19 cellular contexts compared by ENCODE assay signal in genomic region chr1:114719424-114719787, GRCh38. TPM values are rescaled to one million over a fixed set of nuclear protein-coding genes. Genes with fewer than 3 reads are reported as not detected.
DNase-seq lines count a peak whose midpoint lies in the region; ATAC-seq and TF ChIP-seq lines count a peak whose summit lies in the region.
"Had no signal": no experiment of that assay in that cellular context is flagged by ENCODE, and none has a peak within 500 bp of the region (broad histone marks: within the 10 kb centered on the region; RNA-seq: fewer than 3 reads in every experiment).

No MANE protein-coding gene starts in this region.

- H3K9me2 ChIP-seq in hepatocyte (replicated peaks; ENCODE audit: insufficient read depth) = no peaks in the 10 kb centered on the region

- H3K4me2 ChIP-seq in hepatocyte = no peak overlapping the region

- 92% methylated on average over 3 of the region's 3 CpGs for WGBS in hepatocyte (ENCODE audit: low lambda C conversion rate, missing lambda C conversion rate)

- H3K79me2 ChIP-seq in ACC112 (ENCODE audit: control insufficient read depth, insufficient read depth, low read length, unreplicated experiment) (peaks cover 18% of the 10 kb centered on the region), hepatocyte (peaks cover 30% of the 10 kb centered on the region)

- ATAC-seq in HG02571 (IDR thresholded peaks at IDR 0.05; ENCODE audit: unreplicated experiment) (no peak), GM21825 (IDR thresholded peaks at IDR 0.05; ENCODE audit: unreplicated experiment) (no peak)

- H3K27ac Mint-ChIP-seq in activated T-helper 2 cell treated with anti-CD3 and anti-CD28 coated beads, Interferon-gamma antibody, Interleukin-2, Interleukin-4, amounts not matched to agents 10 μg/mL and 5 μg/mL and 100 μg/mL, durations not matched to agents 14 hours and 24 hours and 36 hours = peak overlapping the region; percentile 40
- H3K27ac Mint-ChIP-seq: T-helper 2 cell treated with Interferon-gamma antibody and Interleukin-4, amounts not matched to agents 5 μg/mL and 100 μg/mL, for 36 hours had no signal

- no peak for TF ChIP-seq CTCF in hepatocyte (IDR thresholded peaks at IDR 0.05; ENCODE audit: poor library complexity)

- no peak overlapping the region for H3K4me3 ChIP-seq in ACC112 (ENCODE audit: low read depth, low read length)
- no peak overlapping the region for H3K4me3 ChIP-seq in hepatocyte
- H3K4me3 ChIP-seq: prostate gland had no signal

- H3K27me3 Mint-ChIP-seq in activated T-helper 2 cell treated with anti-CD3 and anti-CD28 coated beads, Interferon-gamma antibody, Interleukin-2, Interleukin-4, amounts not matched to agents 10 μg/mL and 5 μg/mL and 100 μg/mL, durations not matched to agents 14 hours and 24 hours and 36 hours (ENCODE audit: low read depth) = no peaks in the 10 kb centered on the region

- H4K20me1 ChIP-seq in hepatocyte (ENCODE audit: insufficient read depth, poor library complexity, severe bottlenecking) = no peaks in the 10 kb centered on the region

- peaks cover 82% of the 10 kb centered on the region for H3K36me3 Mint-ChIP-seq in activated T-helper 2 cell treated with anti-CD3 and anti-CD28 coated beads, Interferon-gamma antibody, Interleukin-2, Interleukin-4, amounts not matched to agents 10 μg/mL and 5 μg/mL and 100 μg/mL, durations not matched to agents 14 hours and 24 hours and 36 hours (ENCODE audit: low read depth)

- no peak overlapping the region for H2AFZ ChIP-seq in ACC112 (ENCODE audit: low read length, unreplicated experiment)
- H2AFZ ChIP-seq in hepatocyte = no peak overlapping the region

- H3K4me1 ChIP-seq in ACC112 (ENCODE audit: control insufficient read depth, insufficient read depth, low read length, unreplicated experiment) (peaks cover 20% of the 10 kb centered on the region), hepatocyte (ENCODE audit: insufficient read depth) (peaks cover 20% of the 10 kb centered on the region)
- H3K4me1 ChIP-seq: prostate gland had no signal

- peaks cover 24% of the 10 kb centered on the region for H3K4me1 Mint-ChIP-seq in activated T-helper 2 cell treated with anti-CD3 and anti-CD28 coated beads, Interferon-gamma antibody, Interleukin-2, Interleukin-4, amounts not matched to agents 10 μg/mL and 5 μg/mL and 100 μg/mL, durations not matched to agents 14 hours and 24 hours and 36 hours (ENCODE audit: low read depth)

- H3K9me3 Mint-ChIP-seq in activated T-helper 2 cell treated with anti-CD3 and anti-CD28 coated beads, Interferon-gamma antibody, Interleukin-2, Interleukin-4, amounts not matched to agents 10 μg/mL and 5 μg/mL and 100 μg/mL, durations not matched to agents 14 hours and 24 hours and 36 hours = no peaks in the 10 kb centered on the region
- H3K9me3 Mint-ChIP-seq: T-helper 2 cell treated with Interferon-gamma antibody and Interleukin-4, amounts not matched to agents 5 μg/mL and 100 μg/mL, for 36 hours had no signal

- H3K36me3 ChIP-seq in ACC112 (ENCODE audit: insufficient read depth, low read length) = peaks cover 51% of the 10 kb centered on the region
- H3K36me3 ChIP-seq in hepatocyte (replicated peaks; ENCODE audit: insufficient read depth, low read depth) = no peaks in the 10 kb centered on the region

- DNase-seq in EL = peak; percentile 26
- no peak for DNase-seq in activated T-helper 2 cell treated with anti-CD3 and anti-CD28 coated beads, Interferon-gamma antibody, Interleukin-2, Interleukin-4, amounts not matched to agents 10 μg/mL and 5 μg/mL and 100 μg/mL, durations not matched to agents 14 hours and 24 hours and 36 hours (ENCODE audit: low spot score)
- no peak for DNase-seq in hepatocyte (ENCODE audit: low spot score)
- DNase-seq in DMS53 treated with DMSO at 0.1 percent for 48 hours (lab: John Stamatoyannopoulos, UW; ENCODE audit: unreplicated experiment) = no peak
- DNase-seq in GM19240 (ENCODE audit: insufficient read length, low spot score) = no peak
- DNase-seq: activated CD4-positive, alpha-beta T cell treated with anti-CD3 and anti-CD28 coated beads, Interleukin-2, amount 50 U/mL, for 1 hour; cortex of kidney; KG1; NCI-H510A; RPMI8226; stimulated activated naive CD4-positive, alpha-beta T cell treated with Interleukin-2 at 50 U/mL for 16 hours had no signal

- H3K9me3 ChIP-seq in hepatocyte (ENCODE audit: low read depth) = no peaks in the 10 kb centered on the region
- H3K9me3 ChIP-seq: prostate gland had no signal

- H3K4me3 Mint-ChIP-seq in activated T-helper 2 cell treated with anti-CD3 and anti-CD28 coated beads, Interferon-gamma antibody, Interleukin-2, Interleukin-4, amounts not matched to agents 10 μg/mL and 5 μg/mL and 100 μg/mL, durations not matched to agents 14 hours and 24 hours and 36 hours (ENCODE audit: low read depth) = no peak overlapping the region
- H3K4me3 Mint-ChIP-seq: T-helper 2 cell treated with Interferon-gamma antibody and Interleukin-4, amounts not matched to agents 5 μg/mL and 100 μg/mL, for 36 hours had no signal

- H3K27ac ChIP-seq in ACC112 (ENCODE audit: low read depth, low read length) (peak overlapping the region; percentile 67), hepatocyte (peak overlapping the region; percentile 42)
- H3K27ac ChIP-seq: prostate gland had no signal

- no peaks in the 10 kb centered on the region for H3K27me3 ChIP-seq in ACC112 (ENCODE audit: insufficient read depth, low read length)
- no peaks in the 10 kb centered on the region for H3K27me3 ChIP-seq in hepatocyte

- intact Hi-C loops in activated T-helper 2 cell treated with anti-CD3 and anti-CD28 coated beads, Interferon-gamma antibody, Interleukin-2, Interleukin-4, amounts not matched to agents 10 μg/mL and 5 μg/mL and 100 μg/mL, durations not matched to agents 14 hours and 24 hours and 36 hours (cut with micrococcal nuclease) = loop anchor here (10.0 kb wide), 1 partner anchor 375 kb away; no protein-coding TSS in a partner anchor

RNA-seq across cellular contexts. Expression of gene NRAS, which starts 2.8 kb away (rescaled TPM):
- 63.3 and 64.5 TPM in 2 replicates for total RNA-seq in activated T-helper 2 cell treated with anti-CD3 and anti-CD28 coated beads, Interferon-gamma antibody, Interleukin-2, Interleukin-4, amounts not matched to agents 10 μg/mL and 5 μg/mL and 100 μg/mL, durations not matched to agents 14 hours and 24 hours and 36 hours
- 79.4 and 81.6 TPM in 2 replicates for total RNA-seq in hepatocyte
- 23.6 and 25.7 TPM in 2 replicates for polyA plus RNA-seq in hepatocyte

RNA-seq across cellular contexts. Expression of gene AMPD1, which starts 24.1 kb away (rescaled TPM):
- not detected in 2 replicates for total RNA-seq in activated T-helper 2 cell treated with anti-CD3 and anti-CD28 coated beads, Interferon-gamma antibody, Interleukin-2, Interleukin-4, amounts not matched to agents 10 μg/mL and 5 μg/mL and 100 μg/mL, durations not matched to agents 14 hours and 24 hours and 36 hours
- not detected in 2 replicates for total RNA-seq in hepatocyte
- not detected in 2 replicates for polyA plus RNA-seq in hepatocyte
- total RNA-seq: H1, mononuclear cell had no signal
- polyA plus RNA-seq: BJ, H1 had no signal

RNA-seq across cellular contexts. Expression of gene CSDE1, which starts 38.4 kb away (rescaled TPM):
- 411 and 414 TPM in 2 replicates for total RNA-seq in activated T-helper 2 cell treated with anti-CD3 and anti-CD28 coated beads, Interferon-gamma antibody, Interleukin-2, Interleukin-4, amounts not matched to agents 10 μg/mL and 5 μg/mL and 100 μg/mL, durations not matched to agents 14 hours and 24 hours and 36 hours
- total RNA-seq in hepatocyte = 800 and 802 TPM in 2 replicates
- polyA plus RNA-seq in hepatocyte = 152 and 161 TPM in 2 replicates

RNA-seq across cellular contexts. Expression of gene DENND2C, which starts 49.6 kb away (rescaled TPM):
- 0.21 and 0.30 TPM in 2 replicates for total RNA-seq in activated T-helper 2 cell treated with anti-CD3 and anti-CD28 coated beads, Interferon-gamma antibody, Interleukin-2, Interleukin-4, amounts not matched to agents 10 μg/mL and 5 μg/mL and 100 μg/mL, durations not matched to agents 14 hours and 24 hours and 36 hours
- 3.0 and 5.6 TPM in 2 replicates for total RNA-seq in hepatocyte
- 1.4 and 1.8 TPM in 2 replicates for polyA plus RNA-seq in hepatocyte
